Comparison of ENCODE assay signal across 2 cellular contexts in the genomic region with DNA sequence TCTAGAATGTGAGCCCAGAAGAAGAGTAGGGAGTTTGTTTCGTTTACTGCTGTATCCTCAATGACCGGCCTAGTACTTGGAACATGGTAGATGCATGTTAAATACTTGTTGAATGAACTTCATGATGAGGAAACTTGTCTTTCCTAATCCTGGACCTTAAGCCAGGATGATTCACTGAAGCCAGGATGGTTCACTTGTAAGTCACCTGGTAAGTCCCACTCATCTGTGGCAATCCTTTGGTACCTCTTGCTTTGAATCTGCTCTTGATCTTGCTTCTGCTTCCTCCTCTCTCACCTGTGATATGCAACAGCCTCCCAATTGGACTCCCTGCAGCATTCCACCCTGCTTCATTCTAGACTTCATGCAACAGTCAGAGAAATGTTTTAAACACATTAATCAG.
TF ChIP-seq lines count a peak whose summit lies in the region.

No MANE protein-coding gene starts in this region.

TF ChIP-seq in IMR-90, 13 proteins besides CTCF, POLR2A, EP300 and RAD21:
- TF ChIP-seq CEBPB (IDR thresholded peaks at IDR 0.05; ENCODE audit: low read depth, low read length) (peak; percentile 96), MAFK (IDR thresholded peaks at IDR 0.05; ENCODE audit: low read depth, low read length) (no peak), FOS (IDR thresholded peaks at IDR 0.05; ENCODE audit: low read depth, low read length) (peak; percentile 76), MAZ (IDR thresholded peaks at IDR 0.05; ENCODE audit: borderline replicate concordance, low read depth, low read length) (no peak), RCOR1 (IDR thresholded peaks at IDR 0.05; ENCODE audit: insufficient replicate concordance, low read length) (peak; percentile 51), NFE2L2 (IDR thresholded peaks at IDR 0.05; ENCODE audit: low read depth, low read length) (no peak)
- TF ChIP-seq, protein P1, sequence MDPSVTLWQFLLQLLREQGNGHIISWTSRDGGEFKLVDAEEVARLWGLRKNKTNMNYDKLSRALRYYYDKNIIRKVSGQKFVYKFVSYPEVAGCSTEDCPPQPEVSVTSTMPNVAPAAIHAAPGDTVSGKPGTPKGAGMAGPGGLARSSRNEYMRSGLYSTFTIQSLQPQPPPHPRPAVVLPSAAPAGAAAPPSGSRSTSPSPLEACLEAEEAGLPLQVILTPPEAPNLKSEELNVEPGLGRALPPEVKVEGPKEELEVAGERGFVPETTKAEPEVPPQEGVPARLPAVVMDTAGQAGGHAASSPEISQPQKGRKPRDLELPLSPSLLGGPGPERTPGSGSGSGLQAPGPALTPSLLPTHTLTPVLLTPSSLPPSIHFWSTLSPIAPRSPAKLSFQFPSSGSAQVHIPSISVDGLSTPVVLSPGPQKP (IDR thresholded peaks at IDR 0.05; ENCODE audit: borderline replicate concordance, low read depth, low read length): no peak
TF ChIP-seq in IMR-90: peak in this region for 3.

TF ChIP-seq in endothelial cell of umbilical vein, 7 proteins besides CTCF, POLR2A, EP300 and RAD21:
- TF ChIP-seq, protein P2, sequence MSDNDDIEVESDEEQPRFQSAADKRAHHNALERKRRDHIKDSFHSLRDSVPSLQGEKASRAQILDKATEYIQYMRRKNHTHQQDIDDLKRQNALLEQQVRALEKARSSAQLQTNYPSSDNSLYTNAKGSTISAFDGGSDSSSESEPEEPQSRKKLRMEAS (IDR thresholded peaks at IDR 0.05; ENCODE audit: insufficient read depth, insufficient read length): no peak
TF ChIP-seq in endothelial cell of umbilical vein: peak in this region for 0.
